In the genomic region with DNA sequence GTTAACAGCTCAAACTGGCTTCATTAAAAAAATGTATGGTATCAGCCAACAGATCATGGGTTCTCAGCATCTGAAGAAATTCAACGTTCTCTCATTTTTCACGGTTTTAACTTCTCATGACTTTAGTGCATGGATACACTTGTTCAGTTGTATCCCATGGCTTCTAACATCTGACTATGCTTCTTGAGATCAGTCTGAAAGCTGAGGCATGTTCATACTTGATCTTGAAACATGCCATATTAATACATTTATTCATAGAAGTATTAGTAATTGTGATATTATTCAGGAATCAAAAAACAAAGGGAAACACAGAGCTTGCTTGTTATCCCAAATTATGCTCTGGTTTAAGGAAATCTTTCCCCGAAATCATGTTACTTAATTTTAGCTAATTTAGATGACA, we compare ENCODE assay signal across 24 cellular contexts.
DNase-seq lines count a peak whose midpoint lies in the region; FAIRE-seq and TF ChIP-seq lines count a peak whose summit lies in the region.
"Had no signal": no experiment of that assay in that cellular context is flagged by ENCODE, and none has a peak within 500 bp of the region (broad histone marks: within the 10 kb centered on the region; RNA-seq: fewer than 3 reads in every experiment).

No MANE protein-coding gene starts in this region.

- no peak overlapping the region for H3K4me3 Mint-ChIP-seq in T-helper 2 cell treated with Interferon-gamma antibody and Interleukin-4, amounts not matched to agents 5 μg/mL and 100 μg/mL, for 36 hours
- H3K4me3 Mint-ChIP-seq: CD14-positive monocyte; CD4-positive, alpha-beta memory T cell; CD4-positive, CD25-positive, alpha-beta regulatory T cell; CD8-positive, alpha-beta memory T cell had no signal

- no peak for TF ChIP-seq CTCF in bronchial epithelial cell (IDR thresholded peaks at IDR 0.05; ENCODE audit: insufficient read depth, low read length, severe bottlenecking)
- no peak for TF ChIP-seq CTCF in epithelial cell of esophagus (IDR thresholded peaks at IDR 0.05; ENCODE audit: insufficient read depth, low read depth, low read length, missing control alignments)
- no peak for TF ChIP-seq CTCF in keratinocyte (optimal IDR thresholded peaks at IDR 0.05 in 1 of 3, IDR thresholded peaks at IDR 0.05 in 1 of 3, conservative IDR thresholded peaks at IDR 0.05 in 1 of 3; ENCODE audit: extremely low read depth in 1 of 3, insufficient read depth in 2 of 3, low read length in 3 of 3)

- no peak overlapping the region for H3K9ac ChIP-seq in keratinocyte (ENCODE audit: control insufficient read depth, extremely low read depth, insufficient read depth, low read length)
- H3K9ac ChIP-seq: BLaER1 had no signal

- no peaks in the 10 kb centered on the region for H3K9me3 ChIP-seq in keratinocyte (ENCODE audit: control insufficient read depth, low read depth, low read length)
- H3K9me3 ChIP-seq: BE2C had no signal

- H3K4me2 ChIP-seq in keratinocyte (ENCODE audit: control insufficient read depth, extremely low read depth, insufficient read depth, low read depth, low read length): peak overlapping the region; percentile 22
- H3K4me2 ChIP-seq: BLaER1 had no signal

- no peaks in the 10 kb centered on the region for H3K36me3 Mint-ChIP-seq in T-helper 2 cell treated with Interferon-gamma antibody and Interleukin-4, amounts not matched to agents 5 μg/mL and 100 μg/mL, for 36 hours (ENCODE audit: low read depth)
- H3K36me3 Mint-ChIP-seq: CD14-positive monocyte; CD4-positive, CD25-positive, alpha-beta regulatory T cell; CD8-positive, alpha-beta memory T cell had no signal

- FAIRE-seq in bronchial epithelial cell (lab: Jason Lieb, UNC) (no peak), keratinocyte (lab: Jason Lieb, UNC) (no peak)
- FAIRE-seq: A204.1, G401.6, GM12891, GM19239 had no signal

- no peaks in the 10 kb centered on the region for H3K79me2 ChIP-seq in keratinocyte (ENCODE audit: control insufficient read depth, insufficient read depth, low read length)

- H3K9me1 ChIP-seq in keratinocyte (ENCODE audit: control insufficient read depth, extremely low read depth, insufficient read depth, low read length): no peaks in the 10 kb centered on the region

- H3K4me3 ChIP-seq in bronchial epithelial cell (ENCODE audit: low read depth, low read length) (no peak overlapping the region), epithelial cell of esophagus (ENCODE audit: low read length) (no peak overlapping the region), keratinocyte (ENCODE audit: control insufficient read depth in 2 of 3, extremely low read depth in 1 of 3, insufficient read depth in 2 of 3, low read depth in 1 of 3, low read length in 3 of 3) (no peak overlapping the region)
- H3K4me3 ChIP-seq: BLaER1 had no signal

- peak; percentile 55 for DNase-seq in bronchial epithelial cell (ENCODE audit: low read depth)
- peak; percentile 61 for DNase-seq in epithelial cell of esophagus (ENCODE audit: low read depth)
- no peak for DNase-seq in keratinocyte (ENCODE audit: low read depth, low spot score)
- DNase-seq in T-helper 2 cell treated with Interferon-gamma antibody and Interleukin-4, amounts not matched to agents 5 μg/mL and 100 μg/mL, for 36 hours (ENCODE audit: low spot score): no peak
- DNase-seq in KG1 (lab: John Stamatoyannopoulos, UW): no peak
- DNase-seq: 8988T; ACHN; BE2C; C1 segment of cervical spinal cord; CD4-positive, alpha-beta memory T cell; CD4-positive, CD25-positive, alpha-beta regulatory T cell; CD8-positive, alpha-beta memory T cell; COR-L47; DMS 273 treated with DMSO at 0.1 percent for 48 hours; DMS153; DMS53; DMS79; GF-D8 had no signal

- peaks cover 3% of the 10 kb centered on the region for H3K4me1 ChIP-seq in keratinocyte (ENCODE audit: control insufficient read depth, extremely low read depth, insufficient read depth, low read length)
- H3K4me1 ChIP-seq: BE2C had no signal

- no peak overlapping the region for H2AFZ ChIP-seq in keratinocyte (ENCODE audit: control insufficient read depth, low read length)

- dilution Hi-C loops in keratinocyte (cut with MboI; ENCODE audit: extremely low pct_ligation_motif_present, low sequenced_read_pairs): no loop called here

- H3K36me3 ChIP-seq in bronchial epithelial cell (ENCODE audit: control insufficient read depth, insufficient read depth, low read length) (no peaks in the 10 kb centered on the region), keratinocyte (ENCODE audit: control insufficient read depth in 2 of 2, extremely low read depth in 1 of 2, insufficient read depth in 2 of 2, low read length in 2 of 2) (no peaks in the 10 kb centered on the region)
- H3K36me3 ChIP-seq: BE2C had no signal

- H3K27ac Mint-ChIP-seq in T-helper 2 cell treated with Interferon-gamma antibody and Interleukin-4, amounts not matched to agents 5 μg/mL and 100 μg/mL, for 36 hours: no peak overlapping the region
- H3K27ac Mint-ChIP-seq: CD14-positive monocyte; CD4-positive, alpha-beta memory T cell; CD4-positive, CD25-positive, alpha-beta regulatory T cell; CD8-positive, alpha-beta memory T cell had no signal

- no peaks in the 10 kb centered on the region for H3K27me3 Mint-ChIP-seq in T-helper 2 cell treated with Interferon-gamma antibody and Interleukin-4, amounts not matched to agents 5 μg/mL and 100 μg/mL, for 36 hours (ENCODE audit: low read depth)
- H3K27me3 Mint-ChIP-seq: CD4-positive, alpha-beta memory T cell; CD4-positive, CD25-positive, alpha-beta regulatory T cell had no signal

- H3K27ac ChIP-seq in keratinocyte (ENCODE audit: control insufficient read depth, insufficient read depth, low read length): no peak overlapping the region
- H3K27ac ChIP-seq: BLaER1 had no signal

- no peaks in the 10 kb centered on the region for H3K27me3 ChIP-seq in bronchial epithelial cell (ENCODE audit: control insufficient read depth, insufficient read depth, low read length)
- H3K27me3 ChIP-seq in keratinocyte (ENCODE audit: control insufficient read depth, extremely low read depth, insufficient read depth, low read length): no peaks in the 10 kb centered on the region
- H3K27me3 ChIP-seq: BE2C, BLaER1 had no signal

- H3K4me1 Mint-ChIP-seq in T-helper 2 cell treated with Interferon-gamma antibody and Interleukin-4, amounts not matched to agents 5 μg/mL and 100 μg/mL, for 36 hours (ENCODE audit: low read depth): no peaks in the 10 kb centered on the region
- H3K4me1 Mint-ChIP-seq: CD14-positive monocyte; CD4-positive, alpha-beta memory T cell; CD8-positive, alpha-beta memory T cell had no signal

- H4K20me1 ChIP-seq in keratinocyte (ENCODE audit: control insufficient read depth, extremely low read depth, insufficient read depth, low read length): no peaks in the 10 kb centered on the region
- H4K20me1 ChIP-seq: BLaER1 had no signal

- no peaks in the 10 kb centered on the region for H3K9me3 Mint-ChIP-seq in T-helper 2 cell treated with Interferon-gamma antibody and Interleukin-4, amounts not matched to agents 5 μg/mL and 100 μg/mL, for 36 hours

Comparison
In these comparisons a context has a peak if more than half of its experiments do, and no peak if none do; other contexts are left out.
1. DNase-seq: peak in bronchial epithelial cell (single experiment) and epithelial cell of esophagus (single experiment); none in keratinocyte (single experiment), T-helper 2 cell treated with Interferon-gamma antibody and Interleukin-4, amounts not matched to agents 5 μg/mL and 100 μg/mL, for 36 hours (single experiment) and KG1 (single experiment).